8 cellular contexts compared by ENCODE assay signal in the genomic region with DNA sequence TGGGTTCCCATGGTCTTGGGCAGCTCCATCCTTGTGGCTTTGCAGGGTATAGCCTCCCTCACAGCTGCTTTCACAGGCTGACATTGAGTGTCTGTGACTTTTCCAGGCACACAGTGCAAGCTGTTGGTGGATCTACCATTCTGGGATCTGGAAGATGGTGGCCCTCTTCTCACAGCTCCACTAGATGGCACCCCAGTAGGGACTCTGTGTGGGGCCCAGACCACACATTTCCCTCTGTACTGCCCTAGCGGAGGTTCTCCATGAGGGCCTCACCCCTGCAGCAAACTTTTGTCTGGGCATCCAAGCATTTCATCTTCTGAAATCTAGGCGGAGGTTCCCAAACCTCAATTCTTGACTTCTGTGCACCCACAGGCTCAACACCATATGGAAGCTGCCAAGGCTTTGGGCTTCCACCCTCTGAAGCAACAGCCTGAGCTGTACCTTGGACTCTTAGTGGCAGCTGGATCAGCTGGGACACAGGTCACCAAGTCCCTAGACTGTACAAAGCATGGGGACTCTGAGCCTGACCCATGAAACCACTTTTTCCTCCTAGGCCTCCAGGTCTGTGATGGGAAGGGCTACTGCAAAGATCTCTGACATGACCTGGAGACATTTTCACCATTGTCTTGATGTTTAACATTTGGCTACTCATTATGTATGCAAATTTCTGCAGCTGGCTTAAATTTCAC.
DNase-seq lines count a peak whose midpoint lies in the region; ATAC-seq, FAIRE-seq and TF ChIP-seq lines count a peak whose summit lies in the region.
"Not testable (repeated sequence)": the region's sequence is repeated elsewhere in the genome, so short reads cannot be mapped to it uniquely, and the experiment has no call there.

No MANE protein-coding gene starts in this region.

- H3K27ac Mint-ChIP-seq in endodermal cell, result not testable (repeated sequence)

- H3K27me3 ChIP-seq in endodermal cell (ENCODE audit: control insufficient read depth, insufficient read depth, low read length, poor library complexity, severe bottlenecking); HepG2 (ENCODE audit: control insufficient read depth in 1 of 2, insufficient read depth in 2 of 2, low read length in 2 of 2); liver (ENCODE audit: control insufficient read depth in 4 of 4, insufficient read depth in 4 of 4, low read length in 3 of 4); right lobe of liver; neuronal stem cell (ENCODE audit: control insufficient read depth in 3 of 3, insufficient read depth in 3 of 3, low read depth in 1 of 3, low read length in 3 of 3); small intestine (ENCODE audit: control insufficient read depth in 2 of 2, insufficient read depth in 2 of 2, low read length in 2 of 2): not testable (repeated sequence)

- not testable (repeated sequence) for H3K4me3 Mint-ChIP-seq in endodermal cell

- TF ChIP-seq EP300 in HepG2 (IDR thresholded peaks at IDR 0.05; ENCODE audit: low read depth in 2 of 2, low read length in 2 of 2); HepG2 (CRISPR knock-in tag; IDR thresholded peaks at IDR 0.05; ENCODE audit: borderline replicate concordance): not testable (repeated sequence)

- intact Hi-C loops in HepG2 (cut with micrococcal nuclease; ENCODE audit: unreplicated experiment); right lobe of liver (cut with DNase I): not testable (repeated sequence)

- H3K9me3 Mint-ChIP-seq in endodermal cell, result peaks cover 27% of the 10 kb centered on the region

- not testable (repeated sequence) for H4K91ac ChIP-seq in neuronal stem cell (ENCODE audit: low read depth, low read length, poor library complexity)

- H2AFZ ChIP-seq in HepG2 (ENCODE audit: low read length); neuronal stem cell (ENCODE audit: low read length): not testable (repeated sequence)

- H3K79me1 ChIP-seq in neuronal stem cell (ENCODE audit: low read depth, low read length), result not testable (repeated sequence)

- not testable (repeated sequence) for TF ChIP-seq CTCF in HEK293 (tag by site-specific recombination; IDR thresholded peaks at IDR 0.05); endodermal cell (conservative IDR thresholded peaks at IDR 0.05); liver (IDR thresholded peaks at IDR 0.05; ENCODE audit: low read depth, low read length, missing input control); right lobe of liver (IDR thresholded peaks at IDR 0.05)
- TF ChIP-seq CTCF in HepG2 (CRISPR knock-in tag; IDR thresholded peaks at IDR 0.05), result peak; percentile 33

- not testable (repeated sequence) for H3K23ac ChIP-seq in neuronal stem cell (ENCODE audit: low read depth, low read length, poor library complexity)

- not testable (repeated sequence) for H2BK15ac ChIP-seq in neuronal stem cell (ENCODE audit: low read length)

- not testable (repeated sequence) for H4K20me1 ChIP-seq in HepG2 (ENCODE audit: insufficient read depth, low read length)

- peak; percentile 96 for ATAC-seq in left lobe of liver
- peak; percentile 72 for ATAC-seq in HepG2
- peak; percentile 82 to 97 (median 92) for ATAC-seq in right lobe of liver

- H3K4me1 Mint-ChIP-seq in endodermal cell, result not testable (repeated sequence)

- not testable (repeated sequence) for H3K4ac ChIP-seq in neuronal stem cell (ENCODE audit: low read length)

- not testable (repeated sequence) for BruUV-seq in HepG2 (replicated peaks; lab: Mats Ljungman, UMichigan)

- POLR2A ChIA-PET in HEK293 (lab: Yijun Ruan, JAX); HepG2 (lab: Yijun Ruan, JAX): not testable (repeated sequence)

- not testable (repeated sequence) for H3K9ac ChIP-seq in endodermal cell (ENCODE audit: extremely low read depth, low read length, poor library complexity, severe bottlenecking); HepG2 (ENCODE audit: insufficient read depth, low read depth, low read length); liver (ENCODE audit: low read depth in 1 of 2, low read length in 2 of 2); neuronal stem cell (ENCODE audit: low read depth, low read length, poor library complexity)

- not testable (repeated sequence) for TF ChIP-seq RAD21 in HepG2 (CRISPR knock-in tag; IDR thresholded peaks at IDR 0.05); liver (IDR thresholded peaks at IDR 0.05)

- WGBS in endodermal cell (ENCODE audit: insufficient coverage in 1 of 2, insufficient read length in 1 of 2), 2 experiments, result 94 to 100% methylated on average over 2 of the region's 2 CpGs
- WGBS in HepG2 (ENCODE audit: low lambda C conversion rate), result 100% methylated on average over 2 of the region's 2 CpGs
- 88% methylated on average over 2 of the region's 2 CpGs for WGBS in liver
- WGBS in right lobe of liver (ENCODE audit: insufficient coverage, low coverage, low lambda C conversion rate, missing lambda C conversion rate), result no CpG with 5 or more reads among the region's 2 CpGs
- no CpG with 5 or more reads among the region's 2 CpGs for WGBS in neuronal stem cell (ENCODE audit: extremely low coverage in 2 of 2, insufficient read length in 2 of 2, insufficient replicate concordance in 1 of 2), 2 donors
- WGBS in small intestine, 3 donors, result 95 to 96% (median 95%) methylated on average over 2 of the region's 2 CpGs

- not testable (repeated sequence) for H2BK12ac ChIP-seq in neuronal stem cell (ENCODE audit: low read length)

- not testable (repeated sequence) for DNase-seq in endodermal cell; neuronal stem cell (ENCODE audit: low spot score)
- peak; percentile 78 for DNase-seq in left lobe of liver (ENCODE audit: low spot score)
- DNase-seq in HepG2 (ENCODE audit: low spot score), result peak; percentile 9
- peak; percentile 26 to 79 (median 67) for DNase-seq in right lobe of liver
- DNase-seq in small intestine, result peak; percentile 51

- not testable (repeated sequence) for H3K9me3 ChIP-seq in HEK293 (ENCODE audit: control insufficient read depth, insufficient read depth, low read depth, low read length); HepG2 (ENCODE audit: low read length); liver (ENCODE audit: control insufficient read depth in 4 of 4, low read length in 3 of 4); right lobe of liver; neuronal stem cell (replicated peaks in 1 of 2; ENCODE audit: control insufficient read depth in 2 of 2, insufficient read depth in 1 of 2, low read depth in 1 of 2, low read length in 2 of 2); small intestine (ENCODE audit: control insufficient read depth, low read depth)
- peaks cover 32% of the 10 kb centered on the region for H3K9me3 ChIP-seq in endodermal cell (ENCODE audit: control insufficient read depth, low read length)

- H3K4me1 ChIP-seq in HEK293 (ENCODE audit: control insufficient read depth, insufficient read depth, low read length); endodermal cell (ENCODE audit: control insufficient read depth, insufficient read depth, low read length); HepG2 (ENCODE audit: insufficient read depth, low read length); liver (ENCODE audit: control insufficient read depth in 4 of 4, insufficient read depth in 4 of 4, low read length in 3 of 4); right lobe of liver; neuronal stem cell (ENCODE audit: control insufficient read depth in 2 of 2, insufficient read depth in 1 of 2, low read depth in 1 of 2, low read length in 2 of 2); small intestine (ENCODE audit: control insufficient read depth in 2 of 2, insufficient read depth in 1 of 2, low read depth in 1 of 2, low read length in 1 of 2): not testable (repeated sequence)

- not testable (repeated sequence) for H3K27ac ChIP-seq in HEK293 (ENCODE audit: extremely low read depth, low read depth, low read length); endodermal cell (ENCODE audit: low read depth, low read length); HepG2 (ENCODE audit: extremely low read length, insufficient read depth, low read length); liver (ENCODE audit: low read depth in 1 of 2, low read length in 2 of 2); right lobe of liver; neuronal stem cell (replicated peaks; ENCODE audit: low read length); small intestine (ENCODE audit: low read depth in 1 of 2, low read length in 1 of 2)

- not testable (repeated sequence) for H3K18ac ChIP-seq in neuronal stem cell (ENCODE audit: low read length)

- not testable (repeated sequence) for H4K8ac ChIP-seq in neuronal stem cell (ENCODE audit: low read depth, low read length)

- not testable (repeated sequence) for H2BK5ac ChIP-seq in neuronal stem cell (ENCODE audit: low read length)

- not testable (repeated sequence) for H3K4me3 ChIP-seq in HEK293 (ENCODE audit: low read depth, low read length); HepG2 (replicated peaks in 1 of 3; ENCODE audit: insufficient read depth in 1 of 3, low read depth in 2 of 3, low read length in 3 of 3); liver (ENCODE audit: low read depth in 1 of 3, low read length in 3 of 3); right lobe of liver; neuronal stem cell (ENCODE audit: low read length in 2 of 2); small intestine (ENCODE audit: low read depth in 1 of 2, low read length in 2 of 2)
- peak overlapping the region; percentile 13 for H3K4me3 ChIP-seq in endodermal cell (ENCODE audit: low read length)

- peak overlapping the region; percentile 8 for H3K14ac ChIP-seq in neuronal stem cell (ENCODE audit: low read length)

- not testable (repeated sequence) for H3K36me3 ChIP-seq in HEK293 (ENCODE audit: control insufficient read depth in 2 of 2, insufficient read depth in 1 of 2, low read length in 2 of 2); endodermal cell (ENCODE audit: control insufficient read depth, insufficient read depth, low read length); right lobe of liver; neuronal stem cell (replicated peaks in 1 of 2; ENCODE audit: control insufficient read depth in 2 of 2, insufficient read depth in 2 of 2, low read length in 2 of 2); small intestine (ENCODE audit: control insufficient read depth in 2 of 2, insufficient read depth in 2 of 2, low read length in 2 of 2)
- peaks cover 15 to 68% of the 10 kb centered on the region in 2 experiments for H3K36me3 ChIP-seq in HepG2 (replicated peaks in 1 of 2; ENCODE audit: control insufficient read depth in 1 of 2, insufficient read depth in 2 of 2, low read length in 2 of 2)
- H3K36me3 ChIP-seq in liver (ENCODE audit: control insufficient read depth in 4 of 4, insufficient read depth in 3 of 4, low read depth in 1 of 4, low read length in 3 of 4), result peaks cover 0 to 16% (median 13%) of the 10 kb centered on the region in 4 donors

- CTCF ChIA-PET in HEK293 (lab: Yijun Ruan, JAX), result interaction anchor here (0.5 kb wide), 1 partner anchor 116 kb away, joined by 3 read pairs; no protein-coding TSS in a partner anchor
- CTCF ChIA-PET in HepG2 (lab: Yijun Ruan, JAX; ENCODE audit: low intra/inter-chr PET ratio, low total read pairs), result not testable (repeated sequence)

- FAIRE-seq in HepG2 (lab: Jason Lieb, UNC); small intestine (lab: Jason Lieb, UNC): not testable (repeated sequence)

- in situ Hi-C loops in HepG2 (cut with HindIII; ENCODE audit: extremely low pct_ligation_motif_present, low pct_unique_long_range_greater_than_20kb), result not testable (repeated sequence)

- not testable (repeated sequence) for H2BK120ac ChIP-seq in neuronal stem cell (ENCODE audit: low read depth, low read length)

- not testable (repeated sequence) for H3K27me3 Mint-ChIP-seq in endodermal cell (ENCODE audit: insufficient read depth)

- H3K4me2 ChIP-seq in HepG2 (ENCODE audit: low read depth, low read length); neuronal stem cell (ENCODE audit: insufficient read depth, low read length, poor library complexity, severe bottlenecking): not testable (repeated sequence)

- H3K79me2 ChIP-seq in HepG2 (ENCODE audit: insufficient read depth, low read length), result not testable (repeated sequence)

- H3K36me3 Mint-ChIP-seq in endodermal cell (ENCODE audit: low read depth), result peaks cover 27% of the 10 kb centered on the region

- not testable (repeated sequence) for H2AK5ac ChIP-seq in neuronal stem cell (ENCODE audit: low read depth, low read length)

- TF ChIP-seq POLR2A in HepG2 (IDR thresholded peaks at IDR 0.05; ENCODE audit: insufficient read depth in 1 of 2, low read depth in 2 of 2, low read length in 2 of 2); right lobe of liver (IDR thresholded peaks at IDR 0.05): not testable (repeated sequence)
